In genomic region chr10:13945760-13946460, GRCh38 we compare ENCODE assay signal across 9 cellular contexts.
DNase-seq lines count a peak whose midpoint lies in the region; FAIRE-seq and TF ChIP-seq lines count a peak whose summit lies in the region.
"Had no signal": no experiment of that assay in that cellular context is flagged by ENCODE, and none has a peak within 500 bp of the region (broad histone marks: within the 10 kb centered on the region; RNA-seq: fewer than 3 reads in every experiment).

No MANE protein-coding gene starts in this region.

- H3K4me1 ChIP-seq in HEK293 (ENCODE audit: control insufficient read depth, insufficient read depth, low read length) = peaks cover 10% of the 10 kb centered on the region; the same call in 1 of the 2 replicates

- peaks cover 59% of the 10 kb centered on the region for H3K4me1 Mint-ChIP-seq in brain

- DNase-seq in islet precursor cell (peak; percentile 78), putamen (ENCODE audit: low spot score) (peak; percentile 24), COR-L47 (lab: John Stamatoyannopoulos, UW) (no peak), KBM-7 (no peak), frontal cortex (ENCODE audit: low spot score in 2 of 2) (no peak), NCI-H524 (lab: John Stamatoyannopoulos, UW) (no peak)

- no peak overlapping the region for H3K4me3 ChIP-seq in HEK293 (ENCODE audit: low read depth, low read length)
- H3K4me3 ChIP-seq: SJSA1 had no signal

- peak overlapping the region in 3 of 5 experiments; percentile 59 to 79 (median 62) for H3K27ac Mint-ChIP-seq in brain

- TF ChIP-seq CTCF in HEK293 (tag by site-specific recombination; IDR thresholded peaks at IDR 0.05) = no peak
- no peak for TF ChIP-seq CTCF in brain (conservative IDR thresholded peaks at IDR 0.05)

- no peaks in the 10 kb centered on the region for H3K36me3 ChIP-seq in HEK293 (ENCODE audit: control insufficient read depth in 2 of 2, insufficient read depth in 1 of 2, low read length in 2 of 2)
- H3K36me3 ChIP-seq: SJSA1 had no signal

- in situ Hi-C loops in KBM-7 (cut with MboI; ENCODE audit: low pct_unique_long_range_greater_than_20kb, low sequenced_read_pairs) = no loop called here

- no peaks in the 10 kb centered on the region for H3K9me3 ChIP-seq in HEK293 (ENCODE audit: control insufficient read depth, insufficient read depth, low read depth, low read length)
- H3K9me3 ChIP-seq: SJSA1 had no signal

- H3K9me3 Mint-ChIP-seq in brain = peaks cover 4 to 9% (median 7%) of the 10 kb centered on the region in 5 experiments

- H3K27ac ChIP-seq in HEK293 (ENCODE audit: extremely low read depth, low read depth, low read length) = no peak overlapping the region
- H3K27ac ChIP-seq: SJSA1 had no signal

- no peak for FAIRE-seq in frontal cortex (lab: Jason Lieb, UNC)

- POLR2A ChIA-PET in HEK293 (lab: Yijun Ruan, JAX) = no interaction called here

- CTCF ChIA-PET in HEK293 (lab: Yijun Ruan, JAX) = no interaction called here

- no peak overlapping the region for H3K4me3 Mint-ChIP-seq in brain

- H3K27me3 Mint-ChIP-seq in brain = no peaks in the 10 kb centered on the region

- peaks cover 28% of the 10 kb centered on the region for H3K36me3 Mint-ChIP-seq in brain

TF ChIP-seq in HEK293, 187 proteins besides CTCF, POLR2A, EP300 and RAD21:
- TF ChIP-seq ZNF140 (tag by site-specific recombination; IDR thresholded peaks at IDR 0.05) = no peak
- peak; percentile 28; the same call in 1 of the 2 replicates for TF ChIP-seq ZBTB17 (tag by site-specific recombination; IDR thresholded peaks at IDR 0.05)
- no peak for TF ChIP-seq ZNF837 (tag by site-specific recombination; IDR thresholded peaks at IDR 0.05)
- TF ChIP-seq ZFP41 (tag by site-specific recombination; IDR thresholded peaks at IDR 0.05; ENCODE audit: borderline replicate concordance) = no peak
- TF ChIP-seq TRIM28 (IDR thresholded peaks at IDR 0.05; ENCODE audit: borderline replicate concordance, low read length) = 0 out of 2 replicates have a peak, but pooled peaks have one; percentile 17
- no peak for TF ChIP-seq ZNF692 (tag by site-specific recombination; IDR thresholded peaks at IDR 0.05)
- TF ChIP-seq BCL11B (tag by site-specific recombination; IDR thresholded peaks at IDR 0.05; ENCODE audit: low read depth) = no peak
- TF ChIP-seq ZNF501 (tag by site-specific recombination; IDR thresholded peaks at IDR 0.05) = no peak
- TF ChIP-seq ZNF416 (tag by site-specific recombination; IDR thresholded peaks at IDR 0.05) = no peak
- TF ChIP-seq ZNF221 (tag by site-specific recombination; IDR thresholded peaks at IDR 0.05; ENCODE audit: borderline replicate concordance) = no peak
- TF ChIP-seq ZSCAN5A (tag by site-specific recombination; IDR thresholded peaks at IDR 0.05) = no peak
TF ChIP-seq in HEK293: peak in this region for 2.

Comparison
In these comparisons a context has a peak if more than half of its experiments do, and no peak if none do; other contexts are left out.
1. DNase-seq: peak in islet precursor cell (single experiment) and putamen (single experiment); none in COR-L47 (single experiment), KBM-7 (single experiment), frontal cortex (0 of 2) and NCI-H524 (0 of 2).